ENCODE assay signal across 1 cellular context in genomic region chr16:51144203-51144602, GRCh38.
TF ChIP-seq lines count a peak whose summit lies in the region.

No MANE protein-coding gene starts in this region.

TF ChIP-seq in IMR-90, 13 proteins besides CTCF, POLR2A, EP300 and RAD21 (continued from another document):
- TF ChIP-seq ELK1 (IDR thresholded peaks at IDR 0.05; ENCODE audit: borderline replicate concordance, low read depth, low read length): no peak
- no peak for TF ChIP-seq MAZ (IDR thresholded peaks at IDR 0.05; ENCODE audit: borderline replicate concordance, low read depth, low read length)
